In genomic region chr15:26451995-26452394, GRCh38 we compare ENCODE assay signal across 34 cellular contexts.
"Had no signal": no experiment of that assay in that cellular context is flagged by ENCODE, and none has a peak within 500 bp of the region (broad histone marks: within the 10 kb centered on the region; RNA-seq: fewer than 3 reads in every experiment).

No MANE protein-coding gene starts in this region.

- H3K27me3 Mint-ChIP-seq: activated B cell treated with CpG ODN at 0.5 μM for 24 hours; activated CD4-positive, alpha-beta memory T cell treated with anti-CD3 and anti-CD28 coated beads for 36 hours; activated CD4-positive, alpha-beta T cell treated with anti-CD3 and anti-CD28 coated beads, Interleukin-2, amount 10 ng/mL, durations not matched to agents 24 days and 14 days; activated CD8-positive, alpha-beta T cell treated with anti-CD3 and anti-CD28 coated beads for 36 hours; activated naive CD4-positive, alpha-beta T cell treated with anti-CD3 and anti-CD28 coated beads, Interleukin-2, amount 10 ng/mL, durations not matched to agents 7 days and 5 days; activated naive CD4-positive, alpha-beta T cell treated with anti-CD3 and anti-CD28 coated beads, Interleukin-2, amount 50 U/mL, for 24 hours; activated naive CD8-positive, alpha-beta T cell; activated naive CD8-positive, alpha-beta T cell treated with anti-CD3 and anti-CD28 coated beads, Interleukin-2, amount 10 ng/mL, durations not matched to agents 7 days and 5 days; activated naive CD8-positive, alpha-beta T cell treated with anti-CD3 and anti-CD28 coated beads, Interleukin-2, amount 50 U/mL, for 24 hours; central memory CD8-positive, alpha-beta T cell had no signal

- H3K27me3 ChIP-seq: ascending aorta, cardiac muscle cell, colonic mucosa had no signal

- H3K9me3 ChIP-seq: ascending aorta had no signal

- H3K27ac Mint-ChIP-seq: activated B cell treated with CpG ODN at 0.5 μM for 24 hours; activated CD4-positive, alpha-beta memory T cell treated with anti-CD3 and anti-CD28 coated beads for 36 hours; activated CD4-positive, alpha-beta T cell treated with anti-CD3 and anti-CD28 coated beads, Interleukin-2, amount 10 ng/mL, durations not matched to agents 24 days and 14 days; activated CD8-positive, alpha-beta T cell treated with anti-CD3 and anti-CD28 coated beads for 36 hours; activated naive CD4-positive, alpha-beta T cell treated with anti-CD3 and anti-CD28 coated beads, Interleukin-2, amount 10 ng/mL, durations not matched to agents 7 days and 5 days; activated naive CD4-positive, alpha-beta T cell treated with anti-CD3 and anti-CD28 coated beads, Interleukin-2, amount 50 U/mL, for 24 hours; activated naive CD8-positive, alpha-beta T cell; activated naive CD8-positive, alpha-beta T cell treated with anti-CD3 and anti-CD28 coated beads, Interleukin-2, amount 10 ng/mL, durations not matched to agents 7 days and 5 days; activated naive CD8-positive, alpha-beta T cell treated with anti-CD3 and anti-CD28 coated beads, Interleukin-2, amount 50 U/mL, for 24 hours; activated T-helper 2 cell treated with anti-CD3 and anti-CD28 coated beads, Interferon-gamma antibody, Interleukin-2, Interleukin-4, amounts not matched to agents 10 μg/mL and 5 μg/mL and 100 μg/mL, durations not matched to agents 14 hours and 24 hours and 36 hours; brain; T-helper 2 cell treated with Interferon-gamma antibody and Interleukin-4, amounts not matched to agents 5 μg/mL and 100 μg/mL, for 36 hours had no signal

- H3K4me3 Mint-ChIP-seq: activated B cell treated with CpG ODN at 0.5 μM for 24 hours; activated CD4-positive, alpha-beta memory T cell treated with anti-CD3 and anti-CD28 coated beads for 36 hours; activated CD4-positive, alpha-beta T cell treated with anti-CD3 and anti-CD28 coated beads, Interleukin-2, amount 10 ng/mL, durations not matched to agents 24 days and 14 days; activated CD8-positive, alpha-beta T cell treated with anti-CD3 and anti-CD28 coated beads for 36 hours; activated naive CD4-positive, alpha-beta T cell treated with anti-CD3 and anti-CD28 coated beads, Interleukin-2, amount 10 ng/mL, durations not matched to agents 7 days and 5 days; activated naive CD4-positive, alpha-beta T cell treated with anti-CD3 and anti-CD28 coated beads, Interleukin-2, amount 50 U/mL, for 24 hours; activated naive CD8-positive, alpha-beta T cell; activated naive CD8-positive, alpha-beta T cell treated with anti-CD3 and anti-CD28 coated beads, Interleukin-2, amount 10 ng/mL, durations not matched to agents 7 days and 5 days; activated naive CD8-positive, alpha-beta T cell treated with anti-CD3 and anti-CD28 coated beads, Interleukin-2, amount 50 U/mL, for 24 hours; activated T-cell treated with anti-CD3 and anti-CD28 coated beads, Interleukin-2, amount 50 U/mL, for 4 hours; brain; central memory CD8-positive, alpha-beta T cell; T-helper 2 cell treated with Interferon-gamma antibody and Interleukin-4, amounts not matched to agents 5 μg/mL and 100 μg/mL, for 36 hours had no signal

- H3K4me1 Mint-ChIP-seq: activated B cell treated with CpG ODN at 0.5 μM for 24 hours; activated CD4-positive, alpha-beta T cell treated with anti-CD3 and anti-CD28 coated beads, Interleukin-2, amount 10 ng/mL, durations not matched to agents 24 days and 14 days; activated naive CD4-positive, alpha-beta T cell treated with anti-CD3 and anti-CD28 coated beads, Interleukin-2, amount 10 ng/mL, durations not matched to agents 7 days and 5 days; activated naive CD4-positive, alpha-beta T cell treated with anti-CD3 and anti-CD28 coated beads, Interleukin-2, amount 50 U/mL, for 24 hours; activated naive CD8-positive, alpha-beta T cell treated with anti-CD3 and anti-CD28 coated beads, Interleukin-2, amount 10 ng/mL, durations not matched to agents 7 days and 5 days; activated naive CD8-positive, alpha-beta T cell treated with anti-CD3 and anti-CD28 coated beads, Interleukin-2, amount 50 U/mL, for 24 hours; brain; central memory CD8-positive, alpha-beta T cell had no signal

- H3K27ac ChIP-seq: ascending aorta, cardiac muscle cell, colonic mucosa, VCaP had no signal

- H3K4me3 ChIP-seq: ascending aorta, cardiac muscle cell, colonic mucosa had no signal

- ATAC-seq: activated CD8-positive, alpha-beta T cell treated with anti-CD3 and anti-CD28 coated beads for 36 hours; activated naive CD8-positive, alpha-beta T cell treated with anti-CD3 and anti-CD28 coated beads, Interleukin-2, amount 50 U/mL, for 24 hours; activated T-cell treated with anti-CD3 and anti-CD28 coated beads, Interleukin-2, amount 50 U/mL, for 4 hours had no signal

- H3K36me3 Mint-ChIP-seq: activated CD4-positive, alpha-beta memory T cell treated with anti-CD3 and anti-CD28 coated beads for 36 hours; activated naive CD4-positive, alpha-beta T cell treated with anti-CD3 and anti-CD28 coated beads, Interleukin-2, amount 10 ng/mL, durations not matched to agents 7 days and 5 days; activated naive CD4-positive, alpha-beta T cell treated with anti-CD3 and anti-CD28 coated beads, Interleukin-2, amount 50 U/mL, for 24 hours; activated naive CD8-positive, alpha-beta T cell; activated naive CD8-positive, alpha-beta T cell treated with anti-CD3 and anti-CD28 coated beads, Interleukin-2, amount 10 ng/mL, durations not matched to agents 7 days and 5 days; brain had no signal

- DNase-seq: activated B cell treated with CpG ODN at 0.5 μM for 24 hours; activated CD4-positive, alpha-beta memory T cell treated with anti-CD3 and anti-CD28 coated beads for 36 hours; activated CD4-positive, alpha-beta T cell treated with anti-CD3 and anti-CD28 coated beads for 4 hours; activated CD4-positive, alpha-beta T cell treated with anti-CD3 and anti-CD28 coated beads, Interleukin-2, amount 10 ng/mL, durations not matched to agents 24 days and 14 days; activated CD4-positive, alpha-beta T cell treated with anti-CD3 and anti-CD28 coated beads, Interleukin-2, amount 50 U/mL, for 1 hour; activated CD4-positive, alpha-beta T cell treated with anti-CD3 and anti-CD28 coated beads, Interleukin-2, amount 50 U/mL, for 4 hours; activated CD4-positive, CD25-positive, alpha-beta regulatory T cell treated with anti-CD3 and anti-CD28 coated beads, Interleukin-2, amount 50 U/mL, for 72 hours; activated CD8-positive, alpha-beta memory T cell treated with anti-CD3 and anti-CD28 coated beads, Interleukin-2, amount 50 U/mL, for 4 hours; activated CD8-positive, alpha-beta T cell treated with anti-CD3 and anti-CD28 coated beads for 36 hours; activated effector memory CD4-positive, alpha-beta T cell treated with Interleukin-2 at 50 U/mL for 16 hours; activated gamma-delta T cell; activated naive CD4-positive, alpha-beta T cell treated with anti-CD3 and anti-CD28 coated beads, Interleukin-2, amount 10 ng/mL, durations not matched to agents 7 days and 5 days; activated naive CD4-positive, alpha-beta T cell treated with Interleukin-2 at 50 U/mL for 16 hours; activated naive CD8-positive, alpha-beta T cell treated with anti-CD3 and anti-CD28 coated beads, Interleukin-2, amount 10 ng/mL, durations not matched to agents 7 days and 5 days; activated naive CD8-positive, alpha-beta T cell treated with anti-CD3 and anti-CD28 coated beads, Interleukin-2, amount 50 U/mL, for 24 hours; activated T-cell treated with anti-CD3 and anti-CD28 coated beads for 4 hours; activated T-cell treated with anti-CD3 and anti-CD28 coated beads, Interleukin-2, amount 50 U/mL, for 1 hour; activated T-cell treated with anti-CD3 and anti-CD28 coated beads, Interleukin-2, amount 50 U/mL, for 4 hours; amygdala; anterior cingulate cortex; caudate nucleus; cerebellar nuclear complex; colonic mucosa; T-helper 2 cell; T-helper 9 cell had no signal

- H3K36me3 ChIP-seq: ascending aorta, cardiac muscle cell, colonic mucosa had no signal
